Comparison of ENCODE assay signal across 1 cellular context in genomic region chr12:694734-695503, GRCh38.
TF ChIP-seq lines count a peak whose summit lies in the region.

No MANE protein-coding gene starts in this region.

TF ChIP-seq in HepG2, 621 proteins besides CTCF, POLR2A, EP300 and RAD21 (continues in another document):
- no peak for TF ChIP-seq ZNF619 (CRISPR knock-in tag; IDR thresholded peaks at IDR 0.05)
- TF ChIP-seq NCOA2 (CRISPR knock-in tag; IDR thresholded peaks at IDR 0.05) = peak; percentile 55; the same call in 1 of the 2 replicates
- TF ChIP-seq, protein P1, sequence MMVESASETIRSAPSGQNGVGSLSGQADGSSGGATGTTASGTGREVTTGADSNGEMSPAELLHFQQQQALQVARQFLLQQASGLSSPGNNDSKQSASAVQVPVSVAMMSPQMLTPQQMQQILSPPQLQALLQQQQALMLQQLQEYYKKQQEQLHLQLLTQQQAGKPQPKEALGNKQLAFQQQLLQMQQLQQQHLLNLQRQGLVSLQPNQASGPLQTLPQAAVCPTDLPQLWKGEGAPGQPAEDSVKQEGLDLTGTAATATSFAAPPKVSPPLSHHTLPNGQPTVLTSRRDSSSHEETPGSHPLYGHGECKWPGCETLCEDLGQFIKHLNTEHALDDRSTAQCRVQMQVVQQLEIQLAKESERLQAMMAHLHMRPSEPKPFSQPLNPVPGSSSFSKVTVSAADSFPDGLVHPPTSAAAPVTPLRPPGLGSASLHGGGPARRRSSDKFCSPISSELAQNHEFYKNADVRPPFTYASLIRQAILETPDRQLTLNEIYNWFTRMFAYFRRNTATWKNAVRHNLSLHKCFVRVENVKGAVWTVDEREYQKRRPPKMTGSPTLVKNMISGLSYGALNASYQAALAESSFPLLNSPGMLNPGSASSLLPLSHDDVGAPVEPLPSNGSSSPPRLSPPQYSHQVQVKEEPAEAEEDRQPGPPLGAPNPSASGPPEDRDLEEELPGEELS (CRISPR knock-in tag; IDR thresholded peaks at IDR 0.05) = peak; percentile 59; the same call in 1 of the 2 replicates
- TF ChIP-seq ISL2 (CRISPR knock-in tag; IDR thresholded peaks at IDR 0.05) = 0 out of 2 replicates have a peak, but pooled peaks have one; percentile 35
- no peak for TF ChIP-seq ERF (CRISPR knock-in tag; IDR thresholded peaks at IDR 0.05)
- TF ChIP-seq ATF2 (CRISPR knock-in tag; IDR thresholded peaks at IDR 0.05) = 0 out of 2 replicates have a peak, but pooled peaks have one; percentile 23
- TF ChIP-seq, protein P2, sequence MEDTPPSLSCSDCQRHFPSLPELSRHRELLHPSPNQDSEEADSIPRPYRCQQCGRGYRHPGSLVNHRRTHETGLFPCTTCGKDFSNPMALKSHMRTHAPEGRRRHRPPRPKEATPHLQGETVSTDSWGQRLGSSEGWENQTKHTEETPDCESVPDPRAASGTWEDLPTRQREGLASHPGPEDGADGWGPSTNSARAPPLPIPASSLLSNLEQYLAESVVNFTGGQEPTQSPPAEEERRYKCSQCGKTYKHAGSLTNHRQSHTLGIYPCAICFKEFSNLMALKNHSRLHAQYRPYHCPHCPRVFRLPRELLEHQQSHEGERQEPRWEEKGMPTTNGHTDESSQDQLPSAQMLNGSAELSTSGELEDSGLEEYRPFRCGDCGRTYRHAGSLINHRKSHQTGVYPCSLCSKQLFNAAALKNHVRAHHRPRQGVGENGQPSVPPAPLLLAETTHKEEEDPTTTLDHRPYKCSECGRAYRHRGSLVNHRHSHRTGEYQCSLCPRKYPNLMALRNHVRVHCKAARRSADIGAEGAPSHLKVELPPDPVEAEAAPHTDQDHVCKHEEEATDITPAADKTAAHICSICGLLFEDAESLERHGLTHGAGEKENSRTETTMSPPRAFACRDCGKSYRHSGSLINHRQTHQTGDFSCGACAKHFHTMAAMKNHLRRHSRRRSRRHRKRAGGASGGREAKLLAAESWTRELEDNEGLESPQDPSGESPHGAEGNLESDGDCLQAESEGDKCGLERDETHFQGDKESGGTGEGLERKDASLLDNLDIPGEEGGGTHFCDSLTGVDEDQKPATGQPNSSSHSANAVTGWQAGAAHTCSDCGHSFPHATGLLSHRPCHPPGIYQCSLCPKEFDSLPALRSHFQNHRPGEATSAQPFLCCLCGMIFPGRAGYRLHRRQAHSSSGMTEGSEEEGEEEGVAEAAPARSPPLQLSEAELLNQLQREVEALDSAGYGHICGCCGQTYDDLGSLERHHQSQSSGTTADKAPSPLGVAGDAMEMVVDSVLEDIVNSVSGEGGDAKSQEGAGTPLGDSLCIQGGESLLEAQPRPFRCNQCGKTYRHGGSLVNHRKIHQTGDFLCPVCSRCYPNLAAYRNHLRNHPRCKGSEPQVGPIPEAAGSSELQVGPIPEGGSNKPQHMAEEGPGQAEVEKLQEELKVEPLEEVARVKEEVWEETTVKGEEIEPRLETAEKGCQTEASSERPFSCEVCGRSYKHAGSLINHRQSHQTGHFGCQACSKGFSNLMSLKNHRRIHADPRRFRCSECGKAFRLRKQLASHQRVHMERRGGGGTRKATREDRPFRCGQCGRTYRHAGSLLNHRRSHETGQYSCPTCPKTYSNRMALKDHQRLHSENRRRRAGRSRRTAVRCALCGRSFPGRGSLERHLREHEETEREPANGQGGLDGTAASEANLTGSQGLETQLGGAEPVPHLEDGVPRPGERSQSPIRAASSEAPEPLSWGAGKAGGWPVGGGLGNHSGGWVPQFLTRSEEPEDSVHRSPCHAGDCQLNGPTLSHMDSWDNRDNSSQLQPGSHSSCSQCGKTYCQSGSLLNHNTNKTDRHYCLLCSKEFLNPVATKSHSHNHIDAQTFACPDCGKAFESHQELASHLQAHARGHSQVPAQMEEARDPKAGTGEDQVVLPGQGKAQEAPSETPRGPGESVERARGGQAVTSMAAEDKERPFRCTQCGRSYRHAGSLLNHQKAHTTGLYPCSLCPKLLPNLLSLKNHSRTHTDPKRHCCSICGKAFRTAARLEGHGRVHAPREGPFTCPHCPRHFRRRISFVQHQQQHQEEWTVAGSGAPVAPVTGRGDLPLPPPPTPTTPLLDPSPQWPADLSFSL (CRISPR knock-in tag; IDR thresholded peaks at IDR 0.05) = no peak
- peak; percentile 89 for TF ChIP-seq HHEX (CRISPR knock-in tag; IDR thresholded peaks at IDR 0.05)
- TF ChIP-seq ZBTB7A (CRISPR knock-in tag; IDR thresholded peaks at IDR 0.05) = peak; percentile 57
- peak; percentile 33; the same call in 1 of the 2 replicates for TF ChIP-seq FOXK1 (CRISPR knock-in tag; IDR thresholded peaks at IDR 0.05; ENCODE audit: borderline replicate concordance, low read depth)
- no peak for TF ChIP-seq GABPA (IDR thresholded peaks at IDR 0.05; ENCODE audit: low read depth, low read length)
- no peak for TF ChIP-seq GABPA (CRISPR knock-in tag; IDR thresholded peaks at IDR 0.05; ENCODE audit: low read depth)
- TF ChIP-seq ZBTB38 (CRISPR knock-in tag; IDR thresholded peaks at IDR 0.05) = peak; percentile 63; the same call in 1 of the 2 replicates
- TF ChIP-seq TCF7 (IDR thresholded peaks at IDR 0.05; ENCODE audit: low read depth) = peak; percentile 58; the same call in 1 of the 2 replicates
- TF ChIP-seq ZNF230 (CRISPR knock-in tag; IDR thresholded peaks at IDR 0.05) = 0 out of 2 replicates have a peak, but pooled peaks have one; percentile 31
- no peak for TF ChIP-seq TFE3 (CRISPR knock-in tag; IDR thresholded peaks at IDR 0.05)
- TF ChIP-seq ZNF850 (CRISPR knock-in tag; conservative IDR thresholded peaks at IDR 0.05) = no peak
- 0 out of 2 replicates have a peak, but pooled peaks have one; percentile 35 for TF ChIP-seq NR1H2 (CRISPR knock-in tag; IDR thresholded peaks at IDR 0.05; ENCODE audit: borderline replicate concordance, low read depth)
- no peak for TF ChIP-seq SMAD1 (CRISPR knock-in tag; IDR thresholded peaks at IDR 0.05; ENCODE audit: borderline replicate concordance, low read depth)
- TF ChIP-seq FOXP1 (IDR thresholded peaks at IDR 0.05) = no peak
- TF ChIP-seq FOXP1 (CRISPR knock-in tag; IDR thresholded peaks at IDR 0.05) = peak; percentile 43; the same call in 1 of the 2 replicates
- TF ChIP-seq NR2C2 (CRISPR knock-in tag; IDR thresholded peaks at IDR 0.05; ENCODE audit: borderline replicate concordance) = peak; percentile 74
- peak; percentile 77; the same call in 1 of the 2 replicates for TF ChIP-seq RBAK (CRISPR knock-in tag; IDR thresholded peaks at IDR 0.05)
- no peak for TF ChIP-seq ARID3A (IDR thresholded peaks at IDR 0.05; ENCODE audit: low read depth, low read length)
- TF ChIP-seq, protein P3, sequence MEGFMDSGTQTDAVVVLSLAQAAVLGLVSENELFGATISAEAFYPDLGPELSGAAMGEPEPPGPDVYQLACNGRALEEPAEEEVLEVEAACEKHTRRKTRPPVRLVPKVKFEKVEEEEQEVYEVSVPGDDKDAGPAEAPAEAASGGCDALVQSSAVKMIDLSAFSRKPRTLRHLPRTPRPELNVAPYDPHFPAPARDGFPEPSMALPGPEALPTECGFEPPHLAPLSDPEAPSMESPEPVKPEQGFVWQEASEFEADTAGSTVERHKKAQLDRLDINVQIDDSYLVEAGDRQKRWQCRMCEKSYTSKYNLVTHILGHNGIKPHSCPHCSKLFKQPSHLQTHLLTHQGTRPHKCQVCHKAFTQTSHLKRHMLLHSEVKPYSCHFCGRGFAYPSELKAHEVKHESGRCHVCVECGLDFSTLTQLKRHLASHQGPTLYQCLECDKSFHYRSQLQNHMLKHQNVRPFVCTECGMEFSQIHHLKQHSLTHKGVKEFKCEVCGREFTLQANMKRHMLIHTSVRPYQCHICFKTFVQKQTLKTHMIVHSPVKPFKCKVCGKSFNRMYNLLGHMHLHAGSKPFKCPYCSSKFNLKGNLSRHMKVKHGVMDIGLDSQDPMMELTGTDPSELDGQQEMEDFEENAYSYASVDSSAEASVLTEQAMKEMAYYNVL (CRISPR knock-in tag; IDR thresholded peaks at IDR 0.05; ENCODE audit: borderline replicate concordance) = no peak
- peak; percentile 82; the same call in 1 of the 2 replicates for TF ChIP-seq ZNF292 (CRISPR knock-in tag; IDR thresholded peaks at IDR 0.05; ENCODE audit: borderline replicate concordance, low read depth)
- TF ChIP-seq HDAC6 (IDR thresholded peaks at IDR 0.05; ENCODE audit: low read depth, low read length) = no peak
- TF ChIP-seq, protein P4, sequence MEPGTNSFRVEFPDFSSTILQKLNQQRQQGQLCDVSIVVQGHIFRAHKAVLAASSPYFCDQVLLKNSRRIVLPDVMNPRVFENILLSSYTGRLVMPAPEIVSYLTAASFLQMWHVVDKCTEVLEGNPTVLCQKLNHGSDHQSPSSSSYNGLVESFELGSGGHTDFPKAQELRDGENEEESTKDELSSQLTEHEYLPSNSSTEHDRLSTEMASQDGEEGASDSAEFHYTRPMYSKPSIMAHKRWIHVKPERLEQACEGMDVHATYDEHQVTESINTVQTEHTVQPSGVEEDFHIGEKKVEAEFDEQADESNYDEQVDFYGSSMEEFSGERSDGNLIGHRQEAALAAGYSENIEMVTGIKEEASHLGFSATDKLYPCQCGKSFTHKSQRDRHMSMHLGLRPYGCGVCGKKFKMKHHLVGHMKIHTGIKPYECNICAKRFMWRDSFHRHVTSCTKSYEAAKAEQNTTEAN (CRISPR knock-in tag; conservative IDR thresholded peaks at IDR 0.05) = 0 out of 2 replicates have a peak, but pooled peaks have one; percentile 18
- TF ChIP-seq ETV5 (CRISPR knock-in tag; IDR thresholded peaks at IDR 0.05; ENCODE audit: borderline replicate concordance) = peak; percentile 39; the same call in 1 of the 2 replicates
- TF ChIP-seq ZNF644 (CRISPR knock-in tag; IDR thresholded peaks at IDR 0.05; ENCODE audit: low read depth) = no peak
- TF ChIP-seq CREM (IDR thresholded peaks at IDR 0.05) = peak; percentile 34; the same call in 1 of the 2 replicates
- TF ChIP-seq CREM (CRISPR knock-in tag; IDR thresholded peaks at IDR 0.05) = no peak
- TF ChIP-seq ELF3 (CRISPR knock-in tag; IDR thresholded peaks at IDR 0.05) = peak; percentile 32; the same call in 1 of the 2 replicates
- TF ChIP-seq MTA1 (CRISPR knock-in tag; IDR thresholded peaks at IDR 0.05; ENCODE audit: borderline replicate concordance) = peak; percentile 39; the same call in 1 of the 2 replicates
- no peak for TF ChIP-seq TBX3 (IDR thresholded peaks at IDR 0.05; ENCODE audit: borderline replicate concordance)
- no peak for TF ChIP-seq ZEB1 (IDR thresholded peaks at IDR 0.05; ENCODE audit: insufficient replicate concordance, low read depth)
- TF ChIP-seq PTBP1 (IDR thresholded peaks at IDR 0.05; ENCODE audit: low read depth, low read length, poor library complexity, severe bottlenecking) = no peak
- no peak for TF ChIP-seq NFKBIZ (CRISPR knock-in tag; IDR thresholded peaks at IDR 0.05)
- peak; percentile 89; the same call in 1 of the 2 replicates for TF ChIP-seq ZNF691 (CRISPR knock-in tag; IDR thresholded peaks at IDR 0.05; ENCODE audit: borderline replicate concordance, low read depth)
- peak; percentile 57 for TF ChIP-seq GATAD2A (CRISPR knock-in tag; IDR thresholded peaks at IDR 0.05)
- TF ChIP-seq, protein P5, sequence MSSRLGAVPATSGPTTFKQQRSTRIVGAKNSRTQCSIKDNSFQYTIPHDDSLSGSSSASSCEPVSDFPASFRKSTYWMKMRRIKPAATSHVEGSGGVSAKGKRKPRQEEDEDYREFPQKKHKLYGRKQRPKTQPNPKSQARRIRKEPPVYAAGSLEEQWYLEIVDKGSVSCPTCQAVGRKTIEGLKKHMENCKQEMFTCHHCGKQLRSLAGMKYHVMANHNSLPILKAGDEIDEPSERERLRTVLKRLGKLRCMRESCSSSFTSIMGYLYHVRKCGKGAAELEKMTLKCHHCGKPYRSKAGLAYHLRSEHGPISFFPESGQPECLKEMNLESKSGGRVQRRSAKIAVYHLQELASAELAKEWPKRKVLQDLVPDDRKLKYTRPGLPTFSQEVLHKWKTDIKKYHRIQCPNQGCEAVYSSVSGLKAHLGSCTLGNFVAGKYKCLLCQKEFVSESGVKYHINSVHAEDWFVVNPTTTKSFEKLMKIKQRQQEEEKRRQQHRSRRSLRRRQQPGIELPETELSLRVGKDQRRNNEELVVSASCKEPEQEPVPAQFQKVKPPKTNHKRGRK (CRISPR knock-in tag; IDR thresholded peaks at IDR 0.05) = peak; percentile 70; the same call in 1 of the 2 replicates
- TF ChIP-seq TAF1 (CRISPR knock-in tag; IDR thresholded peaks at IDR 0.05) = no peak
- TF ChIP-seq HDAC1 (CRISPR knock-in tag; IDR thresholded peaks at IDR 0.05) = peak; percentile 55; the same call in 1 of the 2 replicates
- no peak for TF ChIP-seq NFE2L1 (CRISPR knock-in tag; IDR thresholded peaks at IDR 0.05; ENCODE audit: borderline replicate concordance)
- TF ChIP-seq NAIF1 (CRISPR knock-in tag; IDR thresholded peaks at IDR 0.05; ENCODE audit: borderline replicate concordance) = no peak
